29 cellular contexts compared by ENCODE assay signal in genomic region chr20:57143173-57143572, GRCh38.
"Had no signal": no experiment of that assay in that cellular context is flagged by ENCODE, and none has a peak within 500 bp of the region (broad histone marks: within the 10 kb centered on the region; RNA-seq: fewer than 3 reads in every experiment).

No MANE protein-coding gene starts in this region.

- DNase-seq: activated CD4-positive, alpha-beta T cell treated with anti-CD3 and anti-CD28 coated beads, Interleukin-2, amount 10 ng/mL, durations not matched to agents 24 days and 14 days; activated CD4-positive, alpha-beta T cell treated with anti-CD3 and anti-CD28 coated beads, Interleukin-2, amount 50 U/mL, for 4 hours; activated CD8-positive, alpha-beta T cell treated with anti-CD3 and anti-CD28 coated beads for 36 hours; activated effector memory CD4-positive, alpha-beta T cell treated with anti-CD3 and anti-CD28 coated beads, Interleukin-2, amount 50 U/mL, for 16 hours; activated naive CD4-positive, alpha-beta T cell; activated naive CD8-positive, alpha-beta T cell treated with anti-CD3 and anti-CD28 coated beads, Interleukin-2, amount 10 ng/mL, durations not matched to agents 7 days and 5 days; activated T-cell treated with anti-CD3 and anti-CD28 coated beads, Interleukin-2, amount 50 U/mL, for 1 hour; activated T-cell treated with anti-CD3 and anti-CD28 coated beads, Interleukin-2, amount 50 U/mL, for 72 hours; Karpas-422; KBM-7; NCI-H1048; NCI-H1436; NCI-H1694 treated with DMSO at 0.1 percent for 48 hours; NCI-H2029; NCI-H2107; NCI-H2171; NCI-H2227 treated with DMSO at 0.1 percent for 48 hours; NCI-H446; NCI-H510A treated with DMSO at 0.1 percent for 48 hours; SHP77; SJCRH30; T1000 had no signal

- H3K4me3 Mint-ChIP-seq: activated CD4-positive, alpha-beta T cell treated with anti-CD3 and anti-CD28 coated beads, Interleukin-2, amount 10 ng/mL, durations not matched to agents 24 days and 14 days; activated CD8-positive, alpha-beta T cell treated with anti-CD3 and anti-CD28 coated beads for 36 hours; activated naive CD4-positive, alpha-beta T cell treated with anti-CD3 and anti-CD28 coated beads, Interleukin-2, amount 50 U/mL, for 24 hours; activated naive CD8-positive, alpha-beta T cell treated with anti-CD3 and anti-CD28 coated beads, Interleukin-2, amount 10 ng/mL, durations not matched to agents 7 days and 5 days; activated T-cell treated with anti-CD3 and anti-CD28 coated beads, Interleukin-2, amount 50 U/mL, for 72 hours; activated T-helper 17 cell treated with anti-CD3 and anti-CD28 coated beads, Interleukin-2, amount 50 U/mL, for 72 hours; central memory CD8-positive, alpha-beta T cell had no signal

- H3K27me3 ChIP-seq: ascending aorta, cardiac muscle cell, SJCRH30 had no signal

- H3K36me3 ChIP-seq: ascending aorta, cardiac muscle cell, SJCRH30 had no signal

- H3K27ac Mint-ChIP-seq: activated CD4-positive, alpha-beta T cell treated with anti-CD3 and anti-CD28 coated beads, Interleukin-2, amount 10 ng/mL, durations not matched to agents 24 days and 14 days; activated CD8-positive, alpha-beta T cell treated with anti-CD3 and anti-CD28 coated beads for 36 hours; activated naive CD4-positive, alpha-beta T cell treated with anti-CD3 and anti-CD28 coated beads, Interleukin-2, amount 50 U/mL, for 24 hours; activated naive CD8-positive, alpha-beta T cell treated with anti-CD3 and anti-CD28 coated beads, Interleukin-2, amount 10 ng/mL, durations not matched to agents 7 days and 5 days; activated T-cell treated with anti-CD3 and anti-CD28 coated beads, Interleukin-2, amount 50 U/mL, for 72 hours; activated T-helper 17 cell treated with anti-CD3 and anti-CD28 coated beads, Interleukin-2, amount 50 U/mL, for 72 hours had no signal

- H3K9me3 ChIP-seq: ascending aorta, SJCRH30 had no signal

- H3K27me3 Mint-ChIP-seq: activated CD4-positive, alpha-beta T cell treated with anti-CD3 and anti-CD28 coated beads, Interleukin-2, amount 10 ng/mL, durations not matched to agents 24 days and 14 days had no signal

- H3K27ac ChIP-seq: ascending aorta, cardiac muscle cell, SJCRH30, SK-N-MC had no signal

- H3K4me1 Mint-ChIP-seq: activated naive CD4-positive, alpha-beta T cell treated with anti-CD3 and anti-CD28 coated beads, Interleukin-2, amount 50 U/mL, for 24 hours; activated T-helper 17 cell treated with anti-CD3 and anti-CD28 coated beads, Interleukin-2, amount 50 U/mL, for 72 hours; central memory CD8-positive, alpha-beta T cell had no signal

- ATAC-seq: activated CD8-positive, alpha-beta T cell treated with anti-CD3 and anti-CD28 coated beads for 36 hours; activated T-cell treated with anti-CD3 and anti-CD28 coated beads, Interleukin-2, amount 50 U/mL, for 72 hours; activated T-helper 17 cell treated with anti-CD3 and anti-CD28 coated beads, Interleukin-2, amount 50 U/mL, for 72 hours; Panc1 had no signal

- H3K4me1 ChIP-seq: ascending aorta had no signal

- H3K36me3 Mint-ChIP-seq: activated naive CD4-positive, alpha-beta T cell treated with anti-CD3 and anti-CD28 coated beads, Interleukin-2, amount 50 U/mL, for 24 hours had no signal

- H3K9me3 Mint-ChIP-seq: activated CD4-positive, alpha-beta T cell treated with anti-CD3 and anti-CD28 coated beads, Interleukin-2, amount 10 ng/mL, durations not matched to agents 24 days and 14 days; activated CD8-positive, alpha-beta T cell treated with anti-CD3 and anti-CD28 coated beads for 36 hours had no signal

- H3K4me3 ChIP-seq: ascending aorta, cardiac muscle cell, SJCRH30, SK-N-MC had no signal
